19 cellular contexts compared by ENCODE assay signal in the genomic region with DNA sequence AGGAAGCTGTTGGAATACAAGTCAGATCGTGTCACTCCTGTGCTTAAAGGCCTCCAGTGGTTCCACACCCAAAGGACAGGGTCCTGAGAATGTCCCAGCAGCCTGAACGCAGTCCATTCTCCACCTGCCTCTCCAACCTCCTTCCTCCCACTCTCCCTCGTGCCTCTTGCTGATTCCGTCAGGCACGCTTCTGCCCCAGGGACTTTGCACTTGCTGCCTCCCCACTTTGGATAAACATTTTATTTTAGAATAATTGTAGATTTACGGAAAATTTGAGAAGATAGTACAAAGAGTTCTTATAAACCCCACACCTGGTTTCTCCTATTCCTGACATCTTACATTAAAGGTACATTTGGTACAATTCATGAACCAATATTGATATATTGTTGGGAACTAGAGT. TPM values are rescaled to one million over a fixed set of nuclear protein-coding genes. Genes with fewer than 3 reads are reported as not detected.
DNase-seq lines count a peak whose midpoint lies in the region; TF ChIP-seq lines count a peak whose summit lies in the region.
"Had no signal": no experiment of that assay in that cellular context is flagged by ENCODE, and none has a peak within 500 bp of the region (broad histone marks: within the 10 kb centered on the region; RNA-seq: fewer than 3 reads in every experiment).

No MANE protein-coding gene starts in this region.

- peaks cover 9% of the 10 kb centered on the region for H3K36me3 Mint-ChIP-seq in endothelial cell (ENCODE audit: low read depth, unreplicated experiment)

- no peak overlapping the region for H2BK12ac ChIP-seq in neuronal stem cell (ENCODE audit: low read length)

- H3K18ac ChIP-seq in neuronal stem cell (ENCODE audit: low read length), result peak overlapping the region; percentile 80

- no peak for TF ChIP-seq CTCF in endothelial cell (IDR thresholded peaks at IDR 0.05; ENCODE audit: unreplicated experiment)

- no peaks in the 10 kb centered on the region for H3K4me1 ChIP-seq in neuronal stem cell (ENCODE audit: control insufficient read depth in 2 of 2, insufficient read depth in 1 of 2, low read depth in 1 of 2, low read length in 2 of 2)
- H3K4me1 ChIP-seq: A549 had no signal

- H3K23ac ChIP-seq in neuronal stem cell (ENCODE audit: low read depth, low read length, poor library complexity), result peak overlapping the region; percentile 44

- H3K4me3 Mint-ChIP-seq in endothelial cell (ENCODE audit: unreplicated experiment), result peak overlapping the region; percentile 49
- H3K4me3 Mint-ChIP-seq: CD4-positive, alpha-beta T cell; GM23338; HFFc6 had no signal

- H3K4me3 ChIP-seq in neuronal stem cell (ENCODE audit: low read length in 2 of 2), result no peak overlapping the region
- H3K4me3 ChIP-seq: A549, GM23338 had no signal

- no peak overlapping the region for H3K27ac Mint-ChIP-seq in endothelial cell (ENCODE audit: unreplicated experiment)
- H3K27ac Mint-ChIP-seq: CD4-positive, alpha-beta T cell; GM23338; HFFc6 had no signal

- H3K79me1 ChIP-seq in neuronal stem cell (ENCODE audit: low read depth, low read length), result no peaks in the 10 kb centered on the region

- no peak overlapping the region for H2AK5ac ChIP-seq in neuronal stem cell (ENCODE audit: low read depth, low read length)

- no peaks in the 10 kb centered on the region for H3K27me3 Mint-ChIP-seq in endothelial cell (ENCODE audit: unreplicated experiment)
- H3K27me3 Mint-ChIP-seq: CD4-positive, alpha-beta T cell had no signal

- no peak overlapping the region for H3K4me2 ChIP-seq in neuronal stem cell (ENCODE audit: insufficient read depth, low read length, poor library complexity, severe bottlenecking)
- H3K4me2 ChIP-seq: A549, GM23338 had no signal

- no CpG with 5 or more reads among the region's 6 CpGs for WGBS in neuronal stem cell (ENCODE audit: extremely low coverage in 2 of 2, insufficient read length in 2 of 2, insufficient replicate concordance in 1 of 2), 2 donors

- no peak overlapping the region for H3K14ac ChIP-seq in neuronal stem cell (ENCODE audit: low read length)

- no peak overlapping the region for H3K9ac ChIP-seq in neuronal stem cell (ENCODE audit: low read depth, low read length, poor library complexity)

- DNase-seq in activated effector memory CD4-positive, alpha-beta T cell treated with anti-CD3 and anti-CD28 coated beads, Interleukin-2, amount 50 U/mL, for 16 hours, result peak; percentile 33
- DNase-seq in activated effector memory CD4-positive, alpha-beta T cell treated with Interleukin-2 at 50 U/mL for 16 hours, result no peak
- no peak for DNase-seq in endothelial cell (ENCODE audit: low spot score)
- no peak for DNase-seq in neuronal stem cell (ENCODE audit: low spot score)
- DNase-seq in ureter (ENCODE audit: low spot score), result peak; percentile 24
- no peak for DNase-seq in stimulated activated CD4-positive, alpha-beta T cell treated with anti-CD3 and anti-CD28 coated beads, Interleukin-15, amount 100 ng/mL, for 24 hours
- DNase-seq in T-helper 9 cell, result no peak
- no peak for DNase-seq in T1000 (lab: John Stamatoyannopoulos, UW)
- DNase-seq: AML-193; CD4-positive, alpha-beta T cell; DMS79 treated with DMSO at 0.1 percent for 48 hours; GF-D8; HCEC 1CT; HFFc6 had no signal

- H3K4ac ChIP-seq in neuronal stem cell (ENCODE audit: low read length), result no peak overlapping the region

- H3K9me3 ChIP-seq in neuronal stem cell (replicated peaks in 1 of 2; ENCODE audit: control insufficient read depth in 2 of 2, insufficient read depth in 1 of 2, low read depth in 1 of 2, low read length in 2 of 2), result no peaks in the 10 kb centered on the region

- no peaks in the 10 kb centered on the region for H3K36me3 ChIP-seq in neuronal stem cell (replicated peaks in 1 of 2; ENCODE audit: control insufficient read depth in 2 of 2, insufficient read depth in 2 of 2, low read length in 2 of 2)

- peak overlapping the region; percentile 6 for H2BK15ac ChIP-seq in neuronal stem cell (ENCODE audit: low read length)

- no peaks in the 10 kb centered on the region for H3K27me3 ChIP-seq in neuronal stem cell (ENCODE audit: control insufficient read depth in 3 of 3, insufficient read depth in 3 of 3, low read depth in 1 of 3, low read length in 3 of 3)

- H3K4me1 Mint-ChIP-seq in endothelial cell (ENCODE audit: unreplicated experiment), result no peaks in the 10 kb centered on the region

- H3K27ac ChIP-seq in neuronal stem cell (replicated peaks; ENCODE audit: low read length), result no peak overlapping the region
- H3K27ac ChIP-seq: 22Rv1, A549, C4-2B, HL-60 had no signal

- no peak overlapping the region for H2BK5ac ChIP-seq in neuronal stem cell (ENCODE audit: low read length)

- H3K9me3 Mint-ChIP-seq in endothelial cell (ENCODE audit: unreplicated experiment), result no peaks in the 10 kb centered on the region
- H3K9me3 Mint-ChIP-seq: CD4-positive, alpha-beta T cell; HFFc6 had no signal

- H4K91ac ChIP-seq in neuronal stem cell (ENCODE audit: low read depth, low read length, poor library complexity), result peak overlapping the region; percentile 85

- no peak overlapping the region for H4K8ac ChIP-seq in neuronal stem cell (ENCODE audit: low read depth, low read length)

- no peak overlapping the region for H2BK120ac ChIP-seq in neuronal stem cell (ENCODE audit: low read depth, low read length)

- no peak overlapping the region for H2AFZ ChIP-seq in neuronal stem cell (ENCODE audit: low read length)
- H2AFZ ChIP-seq: GM23338 had no signal

RNA-seq across cellular contexts. Expression of a gene that starts 28.4 kb away (rescaled TPM):
- total RNA-seq in endothelial cell (ENCODE audit: unreplicated experiment) (23.5 TPM), ureter (14.4 TPM)
- polyA plus RNA-seq in neuronal stem cell (2013, experiment 1 of 2), result 5.0 TPM
- polyA plus RNA-seq in neuronal stem cell (2013, experiment 2 of 2), result 5.4 TPM

Comparison
In these comparisons a context has a peak if more than half of its experiments do, and no peak if none do; other contexts are left out.
1. DNase-seq: peak in activated effector memory CD4-positive, alpha-beta T cell treated with anti-CD3 and anti-CD28 coated beads, Interleukin-2, amount 50 U/mL, for 16 hours (single experiment) and ureter (single experiment); none in activated effector memory CD4-positive, alpha-beta T cell treated with Interleukin-2 at 50 U/mL for 16 hours (single experiment), endothelial cell (single experiment), neuronal stem cell (single experiment), stimulated activated CD4-positive, alpha-beta T cell treated with anti-CD3 and anti-CD28 coated beads, Interleukin-15, amount 100 ng/mL, for 24 hours (single experiment), T-helper 9 cell (single experiment) and T1000 (single experiment).